In genomic region chr12:42759622-42760273, GRCh38 we compare ENCODE assay signal across 11 cellular contexts.
DNase-seq lines count a peak whose midpoint lies in the region; ATAC-seq and TF ChIP-seq lines count a peak whose summit lies in the region.
"Had no signal": no experiment of that assay in that cellular context is flagged by ENCODE, and none has a peak within 500 bp of the region (broad histone marks: within the 10 kb centered on the region; RNA-seq: fewer than 3 reads in every experiment).

No MANE protein-coding gene starts in this region.

- no peak overlapping the region for H3K4me2 ChIP-seq in H9 (ENCODE audit: insufficient read depth, insufficient read length, low read length)

- H2AK5ac ChIP-seq in H9 (ENCODE audit: insufficient read length, low read length), result no peak overlapping the region

- peaks cover 4 to 6% of the 10 kb centered on the region in 2 experiments; a peak in 4 of 5 replicates for H3K9me3 Mint-ChIP-seq in H9
- H3K9me3 Mint-ChIP-seq in stimulated activated naive CD8-positive, alpha-beta T cell treated with anti-CD3 and anti-CD28 coated beads, Interleukin-15, amount 100 ng/mL, for 72 hours, result no peaks in the 10 kb centered on the region

- no peaks in the 10 kb centered on the region for H3K79me1 ChIP-seq in H9 (ENCODE audit: insufficient read depth, low read depth, low read length, poor library complexity, severe bottlenecking)

- no peak overlapping the region for H4K8ac ChIP-seq in H9 (replicated peaks; ENCODE audit: insufficient read length, low read depth, low read length)

- H3K23me2 ChIP-seq in H9 (ENCODE audit: insufficient read length, low read depth, low read length, poor library complexity, severe bottlenecking), result no peaks in the 10 kb centered on the region

- H3K27me3 Mint-ChIP-seq in H9 (ENCODE audit: low read depth), result no peaks in the 10 kb centered on the region; the same call in none of the 2 replicates
- H3K27me3 Mint-ChIP-seq in stimulated activated naive CD8-positive, alpha-beta T cell treated with anti-CD3 and anti-CD28 coated beads, Interleukin-15, amount 100 ng/mL, for 72 hours, result no peaks in the 10 kb centered on the region

- peaks cover 0 to 10% (median 7%) of the 10 kb centered on the region in 3 experiments; a peak in 5 of 7 replicates for H3K36me3 Mint-ChIP-seq in H9 (ENCODE audit: insufficient read depth in 1 of 3, low read depth in 3 of 3)

- H2AFZ ChIP-seq in H9 (ENCODE audit: low read length), result peak overlapping the region; percentile 75

- no peak overlapping the region for H3T11ph ChIP-seq in H9 (ENCODE audit: low read length)

- no peak overlapping the region for H3K4me3 Mint-ChIP-seq in H9
- no peak overlapping the region for H3K4me3 Mint-ChIP-seq in stimulated activated naive CD8-positive, alpha-beta T cell treated with anti-CD3 and anti-CD28 coated beads, Interleukin-15, amount 100 ng/mL, for 72 hours

- H3K4me3 ChIP-seq in cardiac fibroblast (replicated peaks in 1 of 2; ENCODE audit: low read depth in 2 of 2, low read length in 2 of 2) (no peak overlapping the region), subcutaneous abdominal adipose tissue (ENCODE audit: low read depth in 1 of 5, low read length in 5 of 5) (no peak overlapping the region)
- H3K4me3 ChIP-seq: ascending aorta had no signal

- no peak overlapping the region for H2BK12ac ChIP-seq in H9 (ENCODE audit: insufficient read length, low read depth, low read length)

- WGBS in H9 (ENCODE audit: extremely low coverage, insufficient read length, low lambda C conversion rate), result no CpG with 5 or more reads among the region's 6 CpGs

- H2BK5ac ChIP-seq in H9 (ENCODE audit: insufficient read length, low read length), result no peak overlapping the region

- no peak overlapping the region for H2BK20ac ChIP-seq in H9 (ENCODE audit: low read depth, low read length, poor library complexity, severe bottlenecking)

- ATAC-seq in stimulated activated naive CD8-positive, alpha-beta T cell treated with anti-CD3 and anti-CD28 coated beads, Interleukin-15, amount 100 ng/mL, for 72 hours, result no peak

- H3K9ac ChIP-seq in H9 (ENCODE audit: extremely low read depth, insufficient read length, low read length) (no peak overlapping the region), subcutaneous abdominal adipose tissue (ENCODE audit: low read length in 5 of 5) (no peak overlapping the region)

- no peak for TF ChIP-seq CTCF in H9 (conservative IDR thresholded peaks at IDR 0.05)
- TF ChIP-seq CTCF in cardiac fibroblast (IDR thresholded peaks at IDR 0.05; ENCODE audit: low read depth, low read length), result no peak

- H3K14ac ChIP-seq in H9 (ENCODE audit: insufficient read depth, low read length), result no peak overlapping the region

- H3K18ac ChIP-seq in H9 (ENCODE audit: insufficient read length, low read depth, low read length), result no peak overlapping the region

- no peaks in the 10 kb centered on the region for H3K79me2 ChIP-seq in H9 (ENCODE audit: insufficient read depth, low read length)

- H3K36me3 ChIP-seq in subcutaneous abdominal adipose tissue (ENCODE audit: control insufficient read depth in 5 of 5, insufficient read depth in 5 of 5, low read length in 5 of 5), result no peaks in the 10 kb centered on the region
- H3K36me3 ChIP-seq: ascending aorta had no signal

- no peak overlapping the region for H4K91ac ChIP-seq in H9 (ENCODE audit: insufficient read length, low read depth, low read length)

- no peaks in the 10 kb centered on the region for H4K20me1 ChIP-seq in H9 (ENCODE audit: control insufficient read depth, insufficient read depth, insufficient read length)

- no peak overlapping the region for H4K5ac ChIP-seq in H9 (ENCODE audit: insufficient read length, low read depth, low read length)

- DNase-seq in H9 (no peak), cardiac fibroblast (ENCODE audit: low read depth in 2 of 2) (peak; percentile 80 to 93), iris pigment epithelial cell (ENCODE audit: low read depth) (peak; percentile 90), NCI-H1105 (lab: John Stamatoyannopoulos, UW) (no peak)
- no peak for DNase-seq in stimulated activated CD4-positive, alpha-beta T cell treated with anti-CD3 and anti-CD28 coated beads, Interleukin-15, amount 100 ng/mL, for 24 hours
- no peak for DNase-seq in stimulated activated naive CD8-positive, alpha-beta T cell treated with anti-CD3 and anti-CD28 coated beads, Interleukin-15, amount 100 ng/mL, for 72 hours
- DNase-seq in activated CD4-positive, alpha-beta T cell treated with anti-CD3 and anti-CD28 coated beads for 1 hour, result no peak
- DNase-seq: NCI-H748 treated with DMSO at 0.1 percent for 48 hours, T-helper 1 cell had no signal

- H3K23ac ChIP-seq in H9 (ENCODE audit: insufficient read length, low read depth, low read length), result no peak overlapping the region

- peaks cover 14% of the 10 kb centered on the region for H3K4me1 ChIP-seq in H9 (ENCODE audit: insufficient read depth, low read length)
- peaks cover 4 to 27% (median 24%) of the 10 kb centered on the region in 5 donors for H3K4me1 ChIP-seq in subcutaneous abdominal adipose tissue (ENCODE audit: control insufficient read depth in 5 of 5, insufficient read depth in 5 of 5, low read length in 5 of 5)

- peak overlapping the region in 1 of 3 experiments; percentile 56; a peak in 1 of 7 replicates for H3K27ac Mint-ChIP-seq in H9
- H3K27ac Mint-ChIP-seq in stimulated activated naive CD8-positive, alpha-beta T cell treated with anti-CD3 and anti-CD28 coated beads, Interleukin-15, amount 100 ng/mL, for 72 hours, result no peak overlapping the region

- H3K4ac ChIP-seq in H9 (ENCODE audit: low read depth, low read length), result no peak overlapping the region

- H3K27me3 ChIP-seq in H9 (ENCODE audit: insufficient read depth, low read length) (no peaks in the 10 kb centered on the region), subcutaneous abdominal adipose tissue (ENCODE audit: control insufficient read depth in 5 of 5, insufficient read depth in 4 of 5, low read length in 5 of 5) (no peaks in the 10 kb centered on the region)
- H3K27me3 ChIP-seq: ascending aorta had no signal

- H2BK120ac ChIP-seq in H9 (ENCODE audit: low read depth, low read length, poor library complexity, severe bottlenecking), result no peak overlapping the region

- no peak overlapping the region for H2BK15ac ChIP-seq in H9 (ENCODE audit: low read depth, low read length)

- no peaks in the 10 kb centered on the region for H3K9me3 ChIP-seq in H9 (ENCODE audit: control insufficient read depth, low read depth, low read length)
- H3K9me3 ChIP-seq in subcutaneous abdominal adipose tissue (ENCODE audit: control insufficient read depth in 5 of 5, low read length in 5 of 5), result peaks cover 0 to 2% (median 0%) of the 10 kb centered on the region in 5 donors
- H3K9me3 ChIP-seq: ascending aorta had no signal

- no peak overlapping the region for H3K27ac ChIP-seq in H9 (ENCODE audit: insufficient read length, low read depth, low read length)
- peak overlapping the region; percentile 8 for H3K27ac ChIP-seq in subcutaneous abdominal adipose tissue (ENCODE audit: low read depth, low read length)
- H3K27ac ChIP-seq: ascending aorta had no signal

- H3K4me1 Mint-ChIP-seq in H9, result peaks cover 45 to 52% of the 10 kb centered on the region in 2 experiments
- no peaks in the 10 kb centered on the region for H3K4me1 Mint-ChIP-seq in stimulated activated naive CD8-positive, alpha-beta T cell treated with anti-CD3 and anti-CD28 coated beads, Interleukin-15, amount 100 ng/mL, for 72 hours

- H3K56ac ChIP-seq in H9 (ENCODE audit: insufficient read length, low read depth, low read length), result no peak overlapping the region

Comparison
In these comparisons a context has a peak if more than half of its experiments do, and no peak if none do; other contexts are left out.
1. DNase-seq: peak in cardiac fibroblast (2 of 2) and iris pigment epithelial cell (single experiment); none in H9 (single experiment), stimulated activated CD4-positive, alpha-beta T cell treated with anti-CD3 and anti-CD28 coated beads, Interleukin-15, amount 100 ng/mL, for 24 hours (single experiment), NCI-H1105 (single experiment), stimulated activated naive CD8-positive, alpha-beta T cell treated with anti-CD3 and anti-CD28 coated beads, Interleukin-15, amount 100 ng/mL, for 72 hours (0 of 2) and activated CD4-positive, alpha-beta T cell treated with anti-CD3 and anti-CD28 coated beads for 1 hour (single experiment).